ENCODE assay signal across 15 cellular contexts in the genomic region with DNA sequence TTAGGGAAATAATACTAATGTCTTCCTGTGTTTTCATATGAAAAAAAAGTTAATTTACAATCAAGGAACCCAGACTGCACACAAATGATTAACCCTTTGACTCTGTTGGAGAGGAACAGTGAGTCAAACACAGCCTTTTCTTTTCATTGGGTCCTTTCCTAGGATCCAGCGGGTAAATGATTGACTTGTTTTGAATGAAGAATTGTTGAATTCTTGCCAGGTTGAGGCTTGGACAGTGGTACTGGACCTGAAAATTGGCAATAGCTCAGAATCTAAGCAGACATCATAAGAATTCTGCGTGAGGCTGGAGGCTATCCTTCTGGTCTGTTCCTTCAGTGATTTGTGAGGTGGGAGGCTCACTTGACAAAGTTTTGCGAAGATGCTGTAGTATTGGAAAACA.
DNase-seq lines count a peak whose midpoint lies in the region; ATAC-seq and TF ChIP-seq lines count a peak whose summit lies in the region.
"Had no signal": no experiment of that assay in that cellular context is flagged by ENCODE, and none has a peak within 500 bp of the region (broad histone marks: within the 10 kb centered on the region; RNA-seq: fewer than 3 reads in every experiment).

No MANE protein-coding gene starts in this region.

- TF ChIP-seq EP300 in transverse colon (IDR thresholded peaks at IDR 0.05; ENCODE audit: low read depth): no peak

- H3K36me3 ChIP-seq in kidney epithelial cell (ENCODE audit: control insufficient read depth, insufficient read depth, low read length) (no peaks in the 10 kb centered on the region), transverse colon (no peaks in the 10 kb centered on the region), gastrocnemius medialis (no peaks in the 10 kb centered on the region)
- H3K36me3 ChIP-seq: BE2C had no signal

- 89 to 94% methylated on average over 3 of the region's 3 CpGs for WGBS in transverse colon (ENCODE audit: low coverage in 1 of 2), 2 donors

- DNase-seq in Calu3: peak; percentile 2
- DNase-seq in dermis blood vessel endothelial cell: peak; percentile 7
- peak; percentile 82 for DNase-seq in kidney epithelial cell (ENCODE audit: low read depth)
- DNase-seq in mucosa of gallbladder (ENCODE audit: low spot score): peak; percentile 29
- DNase-seq in transverse colon: no peak
- DNase-seq in SKM-1 (lab: John Stamatoyannopoulos, UW; ENCODE audit: unreplicated experiment): no peak
- no peak for DNase-seq in gastrocnemius medialis
- DNase-seq: BE2C; CD4-positive, alpha-beta memory T cell; DND-41; GDM1; GOT3; H9 had no signal

- no peak for TF ChIP-seq CTCF in Calu3 (IDR thresholded peaks at IDR 0.05; ENCODE audit: unreplicated experiment)
- no peak for TF ChIP-seq CTCF in kidney epithelial cell (IDR thresholded peaks at IDR 0.05; ENCODE audit: insufficient read depth, low read length, poor library complexity, severe bottlenecking)
- no peak for TF ChIP-seq CTCF in transverse colon (IDR thresholded peaks at IDR 0.05)
- no peak for TF ChIP-seq CTCF in gastrocnemius medialis (IDR thresholded peaks at IDR 0.05 in 4 of 5, conservative IDR thresholded peaks at IDR 0.05 in 1 of 5)

- no peak overlapping the region for H3K4me3 Mint-ChIP-seq in Calu3 (ENCODE audit: low read depth, unreplicated experiment)
- H3K4me3 Mint-ChIP-seq: CD4-positive, alpha-beta memory T cell; H9 had no signal

- no peaks in the 10 kb centered on the region for H3K36me3 Mint-ChIP-seq in Calu3 (ENCODE audit: insufficient read depth, unreplicated experiment)
- H3K36me3 Mint-ChIP-seq: CD4-positive, alpha-beta memory T cell had no signal

- CTCF ChIA-PET in Calu3 (lab: Charles Lee): no interaction called here

- no peak overlapping the region for H3K4me3 ChIP-seq in kidney epithelial cell (ENCODE audit: low read depth, low read length)
- no peak overlapping the region for H3K4me3 ChIP-seq in transverse colon
- no peak overlapping the region for H3K4me3 ChIP-seq in gastrocnemius medialis

- H3K27ac Mint-ChIP-seq in Calu3 (ENCODE audit: unreplicated experiment): no peak overlapping the region
- H3K27ac Mint-ChIP-seq: CD4-positive, alpha-beta memory T cell; H9 had no signal

- TF ChIP-seq POLR2A in transverse colon (IDR thresholded peaks at IDR 0.05) (no peak), gastrocnemius medialis (IDR thresholded peaks at IDR 0.05) (no peak)

- BruUV-seq in Calu3 (replicated peaks; lab: Mats Ljungman, UMichigan): no TSS peak

- ATAC-seq in HG02610 (IDR thresholded peaks at IDR 0.05; ENCODE audit: unreplicated experiment) (no peak), gastrocnemius medialis (no peak)

- no peaks in the 10 kb centered on the region for H3K9me3 Mint-ChIP-seq in Calu3 (ENCODE audit: low read depth, unreplicated experiment)
- H3K9me3 Mint-ChIP-seq: H9 had no signal

- H3K27ac ChIP-seq in transverse colon (no peak overlapping the region), gastrocnemius medialis (no peak overlapping the region)
- H3K27ac ChIP-seq: C4-2B had no signal

- H3K27me3 ChIP-seq in kidney epithelial cell (ENCODE audit: control insufficient read depth, insufficient read depth, low read length): no peaks in the 10 kb centered on the region
- H3K27me3 ChIP-seq in transverse colon: no peaks in the 10 kb centered on the region
- no peaks in the 10 kb centered on the region for H3K27me3 ChIP-seq in gastrocnemius medialis
- H3K27me3 ChIP-seq: BE2C had no signal

- no peaks in the 10 kb centered on the region for H3K27me3 Mint-ChIP-seq in Calu3 (ENCODE audit: unreplicated experiment)

- no peaks in the 10 kb centered on the region for H3K9me3 ChIP-seq in transverse colon
- no peaks in the 10 kb centered on the region for H3K9me3 ChIP-seq in gastrocnemius medialis
- H3K9me3 ChIP-seq: BE2C had no signal

- intact Hi-C loops in Calu3 (cut with micrococcal nuclease; ENCODE audit: unreplicated experiment) (no loop called here), transverse colon (cut with DNase I; ENCODE audit: low total_unique reads) (no loop called here), gastrocnemius medialis (cut with DNase I; ENCODE audit: low total_unique reads) (no loop called here)

- H3K4me1 Mint-ChIP-seq in Calu3 (ENCODE audit: low read depth, unreplicated experiment): peaks cover 19% of the 10 kb centered on the region
- H3K4me1 Mint-ChIP-seq: CD4-positive, alpha-beta memory T cell had no signal

- H3K4me1 ChIP-seq in transverse colon (no peaks in the 10 kb centered on the region), gastrocnemius medialis (peaks cover 5 to 14% of the 10 kb centered on the region in 2 donors)
- H3K4me1 ChIP-seq: BE2C had no signal

- in situ Hi-C loops in transverse colon (cut with MboI; ENCODE audit: low pct_ligation_motif_present in 1 of 4, low pct_unique_long_range_greater_than_20kb in 1 of 4, low sequenced_read_pairs in 3 of 4): no loop called here
- in situ Hi-C loops in gastrocnemius medialis (cut with MboI; ENCODE audit: low sequenced_read_pairs in 4 of 4): no loop called here

Comparison
In these comparisons a context has a peak if more than half of its experiments do, and no peak if none do; other contexts are left out.
1. DNase-seq: peak in Calu3 (single experiment), dermis blood vessel endothelial cell (single experiment), kidney epithelial cell (single experiment) and mucosa of gallbladder (single experiment); none in transverse colon (single experiment), SKM-1 (single experiment) and gastrocnemius medialis (0 of 2).